In the genomic region with DNA sequence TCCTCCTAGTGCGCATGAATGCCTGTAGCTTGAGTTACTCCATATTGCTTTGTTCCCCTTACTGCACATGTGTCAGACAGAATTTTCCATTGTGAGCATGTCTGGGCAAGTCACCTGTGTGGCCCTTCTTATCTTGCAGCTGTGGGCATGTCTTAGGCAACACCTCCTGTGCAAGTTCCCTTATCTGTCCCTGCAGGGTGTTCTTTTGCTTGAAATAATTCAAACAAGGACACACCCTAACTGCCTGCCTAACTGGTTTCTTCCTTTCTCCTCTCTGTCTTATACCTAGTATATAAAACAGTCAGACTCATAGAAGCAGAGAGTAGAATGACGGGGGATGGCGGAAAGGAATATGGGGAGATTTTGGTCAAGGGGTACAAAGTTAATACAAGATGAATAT, we compare ENCODE assay signal across 24 cellular contexts.
DNase-seq lines count a peak whose midpoint lies in the region; ATAC-seq, FAIRE-seq and TF ChIP-seq lines count a peak whose summit lies in the region.
"Had no signal": no experiment of that assay in that cellular context is flagged by ENCODE, and none has a peak within 500 bp of the region (broad histone marks: within the 10 kb centered on the region; RNA-seq: fewer than 3 reads in every experiment).

No MANE protein-coding gene starts in this region.

- ATAC-seq in A549 (no peak), K562 (no peak), left colon (peak; percentile 63), GM21515 (IDR thresholded peaks at IDR 0.05; ENCODE audit: unreplicated experiment) (no peak)

- intact Hi-C loops in K562 (cut with micrococcal nuclease) (no loop called here), left colon (cut with DNase I, micrococcal nuclease) (no loop called here)

- DNase-seq in A549 (ENCODE audit: low read depth in 1 of 2, low spot score in 1 of 2) (no peak), KBM-7 (peak; percentile 16), K562 (ENCODE audit: extremely low read depth in 1 of 4, low spot score in 3 of 4) (no peak), left colon (no peak), NCI-H2029 treated with DMSO at 0.1 percent for 48 hours (lab: John Stamatoyannopoulos, UW) (no peak), NCI-H1092 (lab: John Stamatoyannopoulos, UW) (no peak)
- DNase-seq: C1 segment of cervical spinal cord; Caco-2; CD4-positive, alpha-beta memory T cell; DMS 273 treated with DMSO at 0.1 percent for 48 hours; DMS79 treated with DMSO at 0.1 percent for 48 hours; GF-D8; Kasumi-1; NCI-H1105; NCI-H1436 treated with DMSO at 0.1 percent for 48 hours; NCI-H187 treated with DMSO at 0.1 percent for 48 hours; NCI-H2107; NCI-H526 treated with DMSO at 0.1 percent for 48 hours; Peyer's patch; SHP77 treated with DMSO at 0.1 percent for 48 hours; T-helper 1 cell had no signal

- BruUV-seq in K562 (replicated peaks; lab: Mats Ljungman, UMichigan), result no TSS peak

- H3K9me3 ChIP-seq in A549, result no peaks in the 10 kb centered on the region; the same call in 2 of the 3 replicates
- no peaks in the 10 kb centered on the region for H3K9me3 ChIP-seq in K562 (replicated peaks; ENCODE audit: control insufficient read depth, insufficient read depth, low read depth, low read length)
- H3K9me3 ChIP-seq: Caco-2, Peyer's patch had no signal

- CTCF ChIA-PET in A549 (lab: Yijun Ruan, JAX) (no interaction called here), K562 (lab: Yijun Ruan, JAX; ENCODE audit: low intra/inter-chr PET ratio) (no interaction called here)

- WGBS in A549 (ENCODE audit: missing lambda C conversion rate), result 23% methylated on average over 3 of the region's 3 CpGs
- 17% methylated on average over 1 of the region's 3 CpGs for WGBS in K562 (ENCODE audit: insufficient coverage, low coverage, missing lambda C conversion rate)

- H3K4me1 ChIP-seq in A549, result no peaks in the 10 kb centered on the region
- no peaks in the 10 kb centered on the region for H3K4me1 ChIP-seq in K562 (replicated peaks in 1 of 2; ENCODE audit: control insufficient read depth in 2 of 2, insufficient read depth in 2 of 2, low read length in 2 of 2)
- H3K4me1 ChIP-seq: Caco-2, Peyer's patch had no signal

- H3K27ac ChIP-seq in A549 (no peak overlapping the region), K562 (ENCODE audit: extremely low read depth, low read depth, low read length) (no peak overlapping the region)
- H3K27ac ChIP-seq: Peyer's patch had no signal

- H3K9me1 ChIP-seq in K562 (ENCODE audit: control insufficient read depth, insufficient read depth, low read length), result no peaks in the 10 kb centered on the region

- in situ Hi-C loops in KBM-7 (cut with MboI; ENCODE audit: low pct_unique_long_range_greater_than_20kb, low sequenced_read_pairs) (no loop called here), K562 (cut with MboI) (no loop called here)

- no peaks in the 10 kb centered on the region for H4K20me1 ChIP-seq in K562 (replicated peaks; ENCODE audit: control insufficient read depth, insufficient read depth, low read length)

- H3K4me3 ChIP-seq in A549 (no peak overlapping the region), K562 (no peak overlapping the region)
- H3K4me3 ChIP-seq: Peyer's patch had no signal

- no peak overlapping the region for H2AFZ ChIP-seq in K562 (ENCODE audit: low read depth, low read length)

- H3K36me3 ChIP-seq in K562 (ENCODE audit: control insufficient read depth, insufficient read depth, low read length), result no peaks in the 10 kb centered on the region
- H3K36me3 ChIP-seq: Peyer's patch had no signal

- no peak for FAIRE-seq in A549 (lab: Jason Lieb, UNC)
- no peak for FAIRE-seq in K562 (lab: Jason Lieb, UNC)
- FAIRE-seq: GM12891, H54 had no signal

- H3K9ac ChIP-seq in K562 (ENCODE audit: insufficient read depth in 1 of 2, low read depth in 2 of 2, low read length in 2 of 2), result no peak overlapping the region

- no peaks in the 10 kb centered on the region for H3K27me3 ChIP-seq in K562 (ENCODE audit: control insufficient read depth in 2 of 2, insufficient read depth in 2 of 2, low read length in 2 of 2)
- H3K27me3 ChIP-seq: Peyer's patch had no signal

- TF ChIP-seq POLR2A in A549 (IDR thresholded peaks at IDR 0.05; ENCODE audit: low read length) (no peak), K562 (conservative IDR thresholded peaks at IDR 0.05) (no peak)

- H3K79me2 ChIP-seq in K562 (ENCODE audit: control insufficient read depth, insufficient read depth, low read length), result no peaks in the 10 kb centered on the region

- TF ChIP-seq CTCF in A549 (IDR thresholded peaks at IDR 0.05) (no peak), K562 (IDR thresholded peaks at IDR 0.05 in 2 of 3, conservative IDR thresholded peaks at IDR 0.05 in 1 of 3; ENCODE audit: insufficient read depth in 2 of 3, low read depth in 1 of 3, low read length in 3 of 3) (no peak)

- TF ChIP-seq EP300 in A549 (IDR thresholded peaks at IDR 0.05) (no peak), K562 (IDR thresholded peaks at IDR 0.05; ENCODE audit: low read length) (no peak)

- H3K4me2 ChIP-seq in A549, result no peak overlapping the region
- no peak overlapping the region for H3K4me2 ChIP-seq in K562 (ENCODE audit: insufficient read depth, low read length)

- POLR2A ChIA-PET in A549 (lab: Yijun Ruan, JAX), result no interaction called here
- POLR2A ChIA-PET in K562 (lab: Yijun Ruan, JAX), result no interaction called here

- TF ChIP-seq RAD21 in A549 (conservative IDR thresholded peaks at IDR 0.05 in 1 of 2, IDR thresholded peaks at IDR 0.05 in 1 of 2) (no peak), K562 (CRISPR knock-in tag; conservative IDR thresholded peaks at IDR 0.05 in 1 of 2, IDR thresholded peaks at IDR 0.05 in 1 of 2) (no peak)

TF ChIP-seq in A549, 52 proteins besides CTCF, POLR2A, EP300 and RAD21:
- TF ChIP-seq BHLHE40 (IDR thresholded peaks at IDR 0.05; ENCODE audit: low read depth, low read length), result no peak
- TF ChIP-seq ZFP36 (IDR thresholded peaks at IDR 0.05; ENCODE audit: borderline replicate concordance, partially characterized antibody), result peak; percentile 80
- no peak for TF ChIP-seq ZC3H11A (IDR thresholded peaks at IDR 0.05)

TF ChIP-seq in K562, 482 proteins besides CTCF, POLR2A, EP300 and RAD21:
- TF ChIP-seq ZFP36 (IDR thresholded peaks at IDR 0.05; ENCODE audit: low read depth, low read length, partially characterized antibody) (peak; percentile 6), ZNF224 (CRISPR knock-in tag; IDR thresholded peaks at IDR 0.05) (no peak)
TF ChIP-seq in K562: peak in this region for 1.

Comparison
In these comparisons a context has a peak if more than half of its experiments do, and no peak if none do; other contexts are left out.
1. Of the 35 proteins assayed by ChIP-seq in both K562 and A549: peak only in K562: none; only in A549: none; in both: ZFP36; in neither: 34.